In genomic region chr1:57162607-57163235, GRCh38 we compare ENCODE assay signal across 1 cellular context.
TF ChIP-seq lines count a peak whose summit lies in the region.

No MANE protein-coding gene starts in this region.

TF ChIP-seq in SK-N-SH treated with all-trans-retinoic acid at 6 μM for 48 hours, 23 proteins besides CTCF, POLR2A, EP300 and RAD21 (continued from another document):
- TF ChIP-seq CSRNP3 (CRISPR knock-in tag; IDR thresholded peaks at IDR 0.05) (no peak), PPARA (CRISPR knock-in tag; IDR thresholded peaks at IDR 0.05; ENCODE audit: borderline replicate concordance) (no peak), ZC3H10 (CRISPR knock-in tag; IDR thresholded peaks at IDR 0.05) (no peak), RARB (CRISPR knock-in tag; IDR thresholded peaks at IDR 0.05) (no peak)
